31 cellular contexts compared by ENCODE assay signal in the genomic region with DNA sequence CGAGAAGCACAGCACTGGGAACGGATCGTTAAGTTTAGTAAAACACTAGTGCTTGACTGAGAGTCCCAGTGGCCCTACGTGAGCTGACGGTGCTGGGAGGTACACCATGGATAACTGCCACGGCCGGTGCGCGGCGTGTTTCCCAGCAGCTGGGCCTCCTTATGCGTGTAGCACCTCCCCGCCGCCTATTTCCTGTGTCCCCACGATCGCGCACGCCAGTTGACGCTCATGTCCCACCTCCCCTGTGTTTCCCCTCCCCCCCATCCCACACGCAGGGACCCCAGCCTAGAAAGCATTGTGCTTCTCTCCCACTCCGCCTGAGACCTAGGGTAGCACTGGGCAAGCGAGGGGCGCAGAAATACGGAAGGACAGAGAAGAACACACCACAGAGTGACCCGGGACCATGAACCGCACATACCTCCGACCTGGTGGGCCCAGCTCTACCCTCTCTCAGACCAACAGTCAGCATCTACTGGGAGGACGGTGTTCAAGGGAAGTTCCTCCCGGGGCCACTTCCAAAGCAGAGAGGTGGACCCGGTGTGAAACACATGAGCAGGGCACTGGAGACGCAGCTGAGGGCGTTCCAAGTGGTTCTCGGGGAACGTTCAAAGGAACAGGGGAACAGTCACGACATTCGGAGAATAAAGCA. TPM values are rescaled to one million over a fixed set of nuclear protein-coding genes. Genes with fewer than 3 reads are reported as not detected.
A peak's percentile ranks its signal among the peaks of the same experiment; 100 is the strongest.
DNase-seq lines count a peak whose midpoint lies in the region; ATAC-seq, FAIRE-seq and TF ChIP-seq lines count a peak whose summit lies in the region.
"Had no signal": no experiment of that assay in that cellular context is flagged by ENCODE, and none has a peak within 500 bp of the region (broad histone marks: within the 10 kb centered on the region; RNA-seq: fewer than 3 reads in every experiment).

No MANE protein-coding gene starts in this region.

- peak overlapping the region in 8 of 11 experiments; percentile 82 to 91 (median 89); a peak in 12 of 22 replicates for H3K4me2 ChIP-seq in BLaER1 treated with 17β-estradiol and CSF1 and Interleukin-3, amounts not matched to agents 10 nM and 100 nM
- no peak overlapping the region for H3K4me2 ChIP-seq in astrocyte (ENCODE audit: low read length)
- H3K4me2 ChIP-seq: hepatocyte had no signal

- no peaks in the 10 kb centered on the region for H3K27me3 ChIP-seq in BLaER1 treated with 17β-estradiol and CSF1 and Interleukin-3, amounts not matched to agents 10 nM and 100 nM
- no peaks in the 10 kb centered on the region for H3K27me3 ChIP-seq in astrocyte (ENCODE audit: insufficient read depth, low read length)
- H3K27me3 ChIP-seq: body of pancreas, gastrocnemius medialis, hepatocyte, thyroid gland, vagina had no signal

- peaks cover 34 to 62% (median 56%) of the 10 kb centered on the region in 10 experiments for H3K4me1 ChIP-seq in BLaER1 treated with 17β-estradiol and CSF1 and Interleukin-3, amounts not matched to agents 10 nM and 100 nM
- H3K4me1 ChIP-seq in astrocyte (ENCODE audit: insufficient read depth, low read length) (peaks cover 13% of the 10 kb centered on the region), mucosa of descending colon (ENCODE audit: low read depth) (peaks cover 2% of the 10 kb centered on the region)
- H3K4me1 ChIP-seq: body of pancreas, Caco-2 had no signal

- no peak overlapping the region for H3K4me3 Mint-ChIP-seq in activated CD4-positive, alpha-beta memory T cell treated with anti-CD3 and anti-CD28 coated beads for 36 hours
- H3K4me3 Mint-ChIP-seq in activated CD4-positive, alpha-beta memory T cell treated with anti-CD3 and anti-CD28 coated beads, Interleukin-2, amount 10 ng/mL, durations not matched to agents 7 days and 5 days, result no peak overlapping the region
- no peak overlapping the region for H3K4me3 Mint-ChIP-seq in astrocyte (ENCODE audit: unreplicated experiment)

- peak overlapping the region in 1 of 11 experiments; percentile 7; a peak in 1 of 22 replicates for H3K9ac ChIP-seq in BLaER1 treated with 17β-estradiol and CSF1 and Interleukin-3, amounts not matched to agents 10 nM and 100 nM
- no peak overlapping the region for H3K9ac ChIP-seq in astrocyte (ENCODE audit: low read length)

- CTCF ChIA-PET in activated CD4-positive, alpha-beta memory T cell treated with anti-CD3 and anti-CD28 coated beads for 36 hours (lab: Charles Lee), result no interaction called here
- CTCF ChIA-PET in activated CD4-positive, alpha-beta memory T cell treated with anti-CD3 and anti-CD28 coated beads, Interleukin-2, amount 10 ng/mL, durations not matched to agents 7 days and 5 days (lab: Charles Lee), result no interaction called here

- no peak for FAIRE-seq in astrocyte (lab: Jason Lieb, UNC)
- FAIRE-seq: A204.1 had no signal

- H2AFZ ChIP-seq in astrocyte (ENCODE audit: low read depth, low read length), result no peak overlapping the region
- H2AFZ ChIP-seq: hepatocyte had no signal

- TF ChIP-seq CTCF in astrocyte (IDR thresholded peaks at IDR 0.05; ENCODE audit: insufficient read depth, low read depth, low read length) (no peak), mucosa of descending colon (IDR thresholded peaks at IDR 0.05) (no peak)

- no peaks in the 10 kb centered on the region for H4K20me1 ChIP-seq in BLaER1 treated with 17β-estradiol and CSF1 and Interleukin-3, amounts not matched to agents 10 nM and 100 nM
- H4K20me1 ChIP-seq in astrocyte (ENCODE audit: insufficient read depth, low read length), result no peaks in the 10 kb centered on the region

- no peak overlapping the region for H3K4me3 ChIP-seq in BLaER1 treated with 17β-estradiol and CSF1 and Interleukin-3, amounts not matched to agents 10 nM and 100 nM
- H3K4me3 ChIP-seq in astrocyte (ENCODE audit: insufficient read depth, low read depth, low read length) (no peak overlapping the region), mucosa of descending colon (no peak overlapping the region)
- H3K4me3 ChIP-seq: body of pancreas, gastrocnemius medialis, hepatocyte, thyroid gland, vagina had no signal

- no peaks in the 10 kb centered on the region for H3K79me2 ChIP-seq in astrocyte (ENCODE audit: insufficient read depth, low read length)
- H3K79me2 ChIP-seq: hepatocyte had no signal

- H3K36me3 ChIP-seq in BLaER1 treated with 17β-estradiol and CSF1 and Interleukin-3, amounts not matched to agents 10 nM and 100 nM, result no peaks in the 10 kb centered on the region
- H3K36me3 ChIP-seq in astrocyte (ENCODE audit: insufficient read depth, low read length), result no peaks in the 10 kb centered on the region
- no peaks in the 10 kb centered on the region for H3K36me3 ChIP-seq in mucosa of descending colon (ENCODE audit: low read depth)
- H3K36me3 ChIP-seq: gastrocnemius medialis, thyroid gland, vagina had no signal

- H3K9me3 ChIP-seq in BLaER1 treated with 17β-estradiol and CSF1 and Interleukin-3, amounts not matched to agents 10 nM and 100 nM (replicated peaks in 1 of 11), result no peaks in the 10 kb centered on the region
- H3K9me3 ChIP-seq in astrocyte (ENCODE audit: insufficient read depth, low read depth, low read length), result no peaks in the 10 kb centered on the region
- no peaks in the 10 kb centered on the region for H3K9me3 ChIP-seq in mucosa of descending colon
- H3K9me3 ChIP-seq: body of pancreas, Caco-2, gastrocnemius medialis, thyroid gland, vagina had no signal

- no peak for ATAC-seq in mucosa of descending colon
- ATAC-seq: activated CD4-positive, CD25-positive, alpha-beta regulatory T cell treated with anti-CD3 and anti-CD28 coated beads, Interleukin-2, amount 50 U/mL, for 24 hours; body of pancreas; gastrocnemius medialis; HCT116; sciatic nerve had no signal

- peak overlapping the region in 5 of 11 experiments; percentile 48 to 92 (median 88); a peak in 10 of 22 replicates for H3K27ac ChIP-seq in BLaER1 treated with 17β-estradiol and CSF1 and Interleukin-3, amounts not matched to agents 10 nM and 100 nM
- no peak overlapping the region for H3K27ac ChIP-seq in astrocyte (ENCODE audit: low read depth, low read length)
- H3K27ac ChIP-seq: body of pancreas, gastrocnemius medialis, hepatocyte, thyroid gland, vagina had no signal

- DNase-seq in activated CD4-positive, alpha-beta memory T cell treated with anti-CD3 and anti-CD28 coated beads for 36 hours, result no peak
- no peak for DNase-seq in activated CD4-positive, alpha-beta memory T cell treated with anti-CD3 and anti-CD28 coated beads, Interleukin-2, amount 10 ng/mL, durations not matched to agents 7 days and 5 days
- DNase-seq in astrocyte (ENCODE audit: low read depth) (no peak), mucosa of descending colon (peak in 2 of 3 donors; percentile 10 to 40), NOMO-1 treated with DMSO at 0.1 percent for 48 hours (lab: John Stamatoyannopoulos, UW; ENCODE audit: unreplicated experiment) (no peak), C1 segment of cervical spinal cord (lab: John Stamatoyannopoulos, UW) (no peak), AG08396 (ENCODE audit: low spot score) (no peak)
- DNase-seq: activated effector memory CD4-positive, alpha-beta T cell treated with anti-CD3 and anti-CD28 coated beads, Interleukin-2, amount 50 U/mL, for 16 hours; AML-193; body of pancreas; Caco-2; DMS53; gastrocnemius medialis; Karpas-422; NCI-H1930; NCI-H2171 treated with DMSO at 0.1 percent for 48 hours; NCI-H510A treated with DMSO at 0.1 percent for 48 hours; stimulated activated CD4-positive, alpha-beta T cell treated with anti-CD3 and anti-CD28 coated beads, Interleukin-4, amount 100 ng/mL, for 24 hours; thyroid gland had no signal

- no peaks in the 10 kb centered on the region for H3K9me3 Mint-ChIP-seq in activated CD4-positive, alpha-beta memory T cell treated with anti-CD3 and anti-CD28 coated beads for 36 hours
- H3K9me3 Mint-ChIP-seq in activated CD4-positive, alpha-beta memory T cell treated with anti-CD3 and anti-CD28 coated beads, Interleukin-2, amount 10 ng/mL, durations not matched to agents 7 days and 5 days, result no peaks in the 10 kb centered on the region
- H3K9me3 Mint-ChIP-seq in astrocyte (ENCODE audit: unreplicated experiment), result no peaks in the 10 kb centered on the region

- peak overlapping the region; percentile 18 for H3K27ac Mint-ChIP-seq in activated CD4-positive, alpha-beta memory T cell treated with anti-CD3 and anti-CD28 coated beads for 36 hours
- no peak overlapping the region for H3K27ac Mint-ChIP-seq in activated CD4-positive, alpha-beta memory T cell treated with anti-CD3 and anti-CD28 coated beads, Interleukin-2, amount 10 ng/mL, durations not matched to agents 7 days and 5 days
- H3K27ac Mint-ChIP-seq in astrocyte (ENCODE audit: unreplicated experiment), result peak overlapping the region; percentile 36

- POLR2A ChIA-PET in activated CD4-positive, alpha-beta memory T cell treated with anti-CD3 and anti-CD28 coated beads for 36 hours (lab: Charles Lee), result no interaction called here
- POLR2A ChIA-PET in activated CD4-positive, alpha-beta memory T cell treated with anti-CD3 and anti-CD28 coated beads, Interleukin-2, amount 10 ng/mL, durations not matched to agents 7 days and 5 days (lab: Charles Lee), result no interaction called here

- peaks cover 39% of the 10 kb centered on the region for H3K4me1 Mint-ChIP-seq in activated CD4-positive, alpha-beta memory T cell treated with anti-CD3 and anti-CD28 coated beads for 36 hours (ENCODE audit: low read depth)
- peaks cover 34% of the 10 kb centered on the region for H3K4me1 Mint-ChIP-seq in activated CD4-positive, alpha-beta memory T cell treated with anti-CD3 and anti-CD28 coated beads, Interleukin-2, amount 10 ng/mL, durations not matched to agents 7 days and 5 days
- H3K4me1 Mint-ChIP-seq in astrocyte (ENCODE audit: low read depth, unreplicated experiment), result peaks cover 2% of the 10 kb centered on the region

- intact Hi-C loops in activated CD4-positive, alpha-beta memory T cell treated with anti-CD3 and anti-CD28 coated beads for 36 hours (cut with micrococcal nuclease), result no loop called here
- intact Hi-C loops in mucosa of descending colon (cut with DNase I, micrococcal nuclease), result no loop called here

- peaks cover 2% of the 10 kb centered on the region for H3K36me3 Mint-ChIP-seq in activated CD4-positive, alpha-beta memory T cell treated with anti-CD3 and anti-CD28 coated beads for 36 hours
- H3K36me3 Mint-ChIP-seq in activated CD4-positive, alpha-beta memory T cell treated with anti-CD3 and anti-CD28 coated beads, Interleukin-2, amount 10 ng/mL, durations not matched to agents 7 days and 5 days (ENCODE audit: low read depth), result no peaks in the 10 kb centered on the region
- H3K36me3 Mint-ChIP-seq in astrocyte (ENCODE audit: low read depth, unreplicated experiment), result no peaks in the 10 kb centered on the region

- H3K27me3 Mint-ChIP-seq in activated CD4-positive, alpha-beta memory T cell treated with anti-CD3 and anti-CD28 coated beads for 36 hours, result no peaks in the 10 kb centered on the region
- H3K27me3 Mint-ChIP-seq in activated CD4-positive, alpha-beta memory T cell treated with anti-CD3 and anti-CD28 coated beads, Interleukin-2, amount 10 ng/mL, durations not matched to agents 7 days and 5 days, result no peaks in the 10 kb centered on the region
- H3K27me3 Mint-ChIP-seq in astrocyte (ENCODE audit: low read depth, unreplicated experiment), result peaks cover 25% of the 10 kb centered on the region

RNA-seq across cellular contexts. Expression of a gene that starts 45.6 kb away (rescaled TPM):
- total RNA-seq in activated CD4-positive, alpha-beta memory T cell treated with anti-CD3 and anti-CD28 coated beads for 36 hours, result not detected
- not detected for total RNA-seq in activated CD4-positive, alpha-beta memory T cell treated with anti-CD3 and anti-CD28 coated beads, Interleukin-2, amount 10 ng/mL, durations not matched to agents 7 days and 5 days
- total RNA-seq in astrocyte, result not detected in 2 replicates
- total RNA-seq in mucosa of descending colon, result not detected
- total RNA-seq: activated CD8-positive, alpha-beta memory T cell treated with anti-CD3 and anti-CD28 coated beads for 36 hours; body of pancreas; Caco-2; fibroblast of lung; G401; gastrocnemius medialis; hepatocyte; RPMI7951; SK-MEL-5 had no signal

RNA-seq across cellular contexts. Expression of a gene that starts 56.4 kb away (rescaled TPM):
- total RNA-seq in activated CD4-positive, alpha-beta memory T cell treated with anti-CD3 and anti-CD28 coated beads for 36 hours, result 1 to 10 TPM; 6.5 to 6.6 TPM
- under 1 TPM; 0.50 to 0.88 TPM for total RNA-seq in activated CD4-positive, alpha-beta memory T cell treated with anti-CD3 and anti-CD28 coated beads, Interleukin-2, amount 10 ng/mL, durations not matched to agents 7 days and 5 days
- total RNA-seq in astrocyte (2.8 and 3.7 TPM in 2 replicates), mucosa of descending colon (1 to 10 TPM in 1 of 3 donors, under 1 TPM in 2; 0.23 to 2.1 (median 0.46) TPM)

Comparison
In these comparisons a context has a peak if more than half of its experiments do, and no peak if none do; other contexts are left out.
1. DNase-seq: peak in mucosa of descending colon (2 of 3); none in activated CD4-positive, alpha-beta memory T cell treated with anti-CD3 and anti-CD28 coated beads for 36 hours (single experiment), activated CD4-positive, alpha-beta memory T cell treated with anti-CD3 and anti-CD28 coated beads, Interleukin-2, amount 10 ng/mL, durations not matched to agents 7 days and 5 days (single experiment), astrocyte (single experiment), NOMO-1 treated with DMSO at 0.1 percent for 48 hours (single experiment), C1 segment of cervical spinal cord (0 of 14) and AG08396 (single experiment).